In genomic region chr4:27360651-27361347, GRCh38 we compare ENCODE assay signal across 14 cellular contexts.
DNase-seq lines count a peak whose midpoint lies in the region; ATAC-seq and TF ChIP-seq lines count a peak whose summit lies in the region.
"Had no signal": no experiment of that assay in that cellular context is flagged by ENCODE, and none has a peak within 500 bp of the region (broad histone marks: within the 10 kb centered on the region; RNA-seq: fewer than 3 reads in every experiment).

No MANE protein-coding gene starts in this region.

- no peak for TF ChIP-seq CTCF in AG10803 (conservative IDR thresholded peaks at IDR 0.05; ENCODE audit: low read length)

- no peak overlapping the region for H3K4me2 ChIP-seq in mesendoderm (ENCODE audit: low read length)

- no peaks in the 10 kb centered on the region for H3K79me1 ChIP-seq in mesendoderm (ENCODE audit: low read length)

- no peak overlapping the region for H2BK15ac ChIP-seq in mesendoderm (replicated peaks; ENCODE audit: low read depth)

- WGBS in mesendoderm (ENCODE audit: extremely low coverage, insufficient coverage, low lambda C conversion rate): no CpG with 5 or more reads among the region's 7 CpGs

- no peak for ATAC-seq in HG03175 (IDR thresholded peaks at IDR 0.05; ENCODE audit: unreplicated experiment)
- ATAC-seq: activated CD8-positive, alpha-beta T cell treated with anti-CD3 and anti-CD28 coated beads, Interleukin-2, amount 10 ng/mL, durations not matched to agents 7 days and 5 days had no signal

- H3K4me1 ChIP-seq in mesendoderm (ENCODE audit: control insufficient read depth, low read depth, low read length): peaks cover 4% of the 10 kb centered on the region

- no peak overlapping the region for H3K56ac ChIP-seq in mesendoderm (ENCODE audit: low read length)

- H3K18ac ChIP-seq in mesendoderm (ENCODE audit: low read length): no peak overlapping the region

- no peaks in the 10 kb centered on the region for H3K79me2 ChIP-seq in mesendoderm (ENCODE audit: control insufficient read depth, insufficient read depth, low read length)

- no peak overlapping the region for H3K27ac ChIP-seq in mesendoderm (ENCODE audit: low read depth, low read length)
- H3K27ac ChIP-seq: vagina had no signal

- H3K23ac ChIP-seq in mesendoderm (ENCODE audit: low read length): no peak overlapping the region

- no peak overlapping the region for H2AK5ac ChIP-seq in mesendoderm (ENCODE audit: low read length)

- no peak overlapping the region for H4K8ac ChIP-seq in mesendoderm (ENCODE audit: low read depth, low read length)

- no peak overlapping the region for H4K5ac ChIP-seq in mesendoderm (ENCODE audit: low read length)

- no peak overlapping the region for H2BK120ac ChIP-seq in mesendoderm (ENCODE audit: low read depth, low read length)

- H3K4me3 ChIP-seq in AG10803 (ENCODE audit: low read length): no peak overlapping the region
- no peak overlapping the region for H3K4me3 ChIP-seq in mesendoderm (ENCODE audit: low read length)
- H3K4me3 ChIP-seq: heart left ventricle, vagina had no signal

- no peaks in the 10 kb centered on the region for H3K36me3 ChIP-seq in mesendoderm (ENCODE audit: control insufficient read depth, insufficient read depth, low read length)
- H3K36me3 ChIP-seq: heart left ventricle, vagina had no signal

- H3K27me3 ChIP-seq in mesendoderm (ENCODE audit: insufficient read depth, low read length, poor library complexity): no peaks in the 10 kb centered on the region
- H3K27me3 ChIP-seq: heart left ventricle, vagina had no signal

- H3K4ac ChIP-seq in mesendoderm (ENCODE audit: low read depth, low read length): peak overlapping the region; percentile 36

- H2BK5ac ChIP-seq in mesendoderm (ENCODE audit: low read length): no peak overlapping the region

- DNase-seq in AG10803 (ENCODE audit: low read depth): peak; percentile 34
- peak; percentile 67 for DNase-seq in LHCN-M2 (ENCODE audit: low read depth)
- DNase-seq in ecto neural progenitor cell (ENCODE audit: low spot score): peak; percentile 49
- peak; percentile 75 for DNase-seq in mesendoderm
- no peak for DNase-seq in NCI-H524 treated with DMSO at 0.1 percent for 48 hours (lab: John Stamatoyannopoulos, UW)
- DNase-seq in NCI-H2171 (lab: John Stamatoyannopoulos, UW): no peak
- no peak for DNase-seq in DMS114 treated with DMSO at 0.1 percent for 48 hours (lab: John Stamatoyannopoulos, UW; ENCODE audit: unreplicated experiment)
- DNase-seq: activated CD8-positive, alpha-beta T cell treated with anti-CD3 and anti-CD28 coated beads, Interleukin-2, amount 10 ng/mL, durations not matched to agents 7 days and 5 days; activated naive CD4-positive, alpha-beta T cell treated with anti-CD3 and anti-CD28 coated beads, Interleukin-2, amount 50 U/mL, for 16 hours; AML-193; cortex of kidney had no signal

- H3K9ac ChIP-seq in mesendoderm (ENCODE audit: low read length): no peak overlapping the region

Comparison
In these comparisons a context has a peak if more than half of its experiments do, and no peak if none do; other contexts are left out.
1. DNase-seq: peak in AG10803 (single experiment), LHCN-M2 (single experiment), ecto neural progenitor cell (single experiment) and mesendoderm (single experiment); none in NCI-H524 treated with DMSO at 0.1 percent for 48 hours (single experiment), NCI-H2171 (single experiment) and DMS114 treated with DMSO at 0.1 percent for 48 hours (single experiment).